ENCODE assay signal across 11 cellular contexts in the genomic region with DNA sequence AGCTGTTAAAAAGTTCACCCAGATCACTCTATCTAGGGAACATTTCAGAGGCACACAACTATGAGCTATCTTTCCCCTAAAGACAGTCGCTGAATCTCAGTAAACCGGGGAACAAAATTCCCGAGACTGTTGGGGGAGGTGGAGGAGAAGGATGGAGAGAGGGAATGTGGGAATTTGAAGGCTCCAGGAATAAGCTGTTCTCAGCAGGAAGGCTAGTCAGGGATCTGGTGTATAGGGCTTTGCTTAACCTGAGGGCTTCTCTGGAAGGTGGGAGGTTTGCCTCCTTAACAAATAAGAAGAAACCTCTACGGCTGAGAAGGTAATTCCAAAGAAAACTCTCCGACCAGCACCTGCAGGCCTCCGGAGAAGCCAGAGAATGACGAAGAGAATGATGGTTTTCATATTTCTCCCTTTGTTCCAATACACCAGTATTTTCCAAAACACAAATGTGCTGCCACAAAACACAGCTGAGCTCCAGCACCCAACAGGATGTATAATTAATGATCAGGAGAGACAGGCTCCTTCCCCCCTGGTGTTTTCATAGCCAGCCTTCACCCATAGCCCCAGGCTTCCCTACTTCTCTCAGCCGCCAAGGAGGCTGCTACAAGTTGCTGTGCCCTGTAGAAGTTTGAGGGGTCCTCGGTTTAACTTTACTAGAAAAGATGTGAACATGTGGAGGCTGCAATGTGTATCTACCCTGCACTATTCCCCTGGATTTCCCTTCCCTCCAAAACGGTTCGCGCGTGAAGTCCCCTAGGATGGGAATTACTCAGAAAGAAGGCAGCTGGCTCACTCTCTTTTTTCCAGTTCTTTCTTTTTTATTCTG. TPM values are rescaled to one million over a fixed set of nuclear protein-coding genes. Genes with fewer than 3 reads are reported as not detected.
DNase-seq lines count a peak whose midpoint lies in the region; ATAC-seq and TF ChIP-seq lines count a peak whose summit lies in the region.
"Had no signal": no experiment of that assay in that cellular context is flagged by ENCODE, and none has a peak within 500 bp of the region (broad histone marks: within the 10 kb centered on the region; RNA-seq: fewer than 3 reads in every experiment).

No MANE protein-coding gene starts in this region.

- ATAC-seq in gastrocnemius medialis (no peak), HG03469 (IDR thresholded peaks at IDR 0.05; ENCODE audit: unreplicated experiment) (no peak), esophagus mucosa (no peak)

- H3K27me3 ChIP-seq in gastrocnemius medialis, result no peaks in the 10 kb centered on the region

- DNase-seq in ELR (ENCODE audit: low read depth) (peak; percentile 55), RPMI7951 (ENCODE audit: low read depth) (peak; percentile 55), fibroblast of villous mesenchyme (ENCODE audit: low read depth) (no peak), gastrocnemius medialis (no peak), dermis blood vessel endothelial cell (no peak), NCI-H2029 treated with DMSO at 0.1 percent for 48 hours (lab: John Stamatoyannopoulos, UW) (no peak)
- DNase-seq: activated naive CD4-positive, alpha-beta T cell treated with anti-CD3 and anti-CD28 coated beads, Interleukin-2, amount 50 U/mL, for 16 hours; NCI-H446 treated with DMSO at 0.1 percent for 48 hours; stimulated activated naive CD4-positive, alpha-beta T cell had no signal

- H3K4me3 ChIP-seq in fibroblast of villous mesenchyme (ENCODE audit: low read depth, low read length) (peak overlapping the region; percentile 66), gastrocnemius medialis (peak overlapping the region; percentile 75 to 84 (median 78))

- intact Hi-C loops in gastrocnemius medialis (cut with DNase I; ENCODE audit: low total_unique reads), result loop anchor here (5.0 kb wide), 1 partner anchor 88 kb away; no protein-coding TSS in a partner anchor

- no peaks in the 10 kb centered on the region for H3K36me3 ChIP-seq in gastrocnemius medialis

- H3K4me1 ChIP-seq in gastrocnemius medialis, result peaks cover 39 to 44% of the 10 kb centered on the region in 2 donors

- TF ChIP-seq CTCF in fibroblast of villous mesenchyme (IDR thresholded peaks at IDR 0.05; ENCODE audit: insufficient read depth, low read depth, low read length), result no peak
- TF ChIP-seq CTCF in gastrocnemius medialis (IDR thresholded peaks at IDR 0.05 in 4 of 5, conservative IDR thresholded peaks at IDR 0.05 in 1 of 5), result no peak

- TF ChIP-seq POLR2A in gastrocnemius medialis (IDR thresholded peaks at IDR 0.05), result peak in 1 of 2 donors; percentile 3

- in situ Hi-C loops in gastrocnemius medialis (cut with MboI; ENCODE audit: low sequenced_read_pairs in 4 of 4), result no loop called here

- peak overlapping the region; percentile 77 to 90 (median 88) for H3K27ac ChIP-seq in gastrocnemius medialis

- no peaks in the 10 kb centered on the region for H3K9me3 ChIP-seq in gastrocnemius medialis

RNA-seq across cellular contexts. Expression of gene KCNMA1, which starts 2.0 kb away (rescaled TPM):
- total RNA-seq in RPMI7951 (2014; rRNA removed; shearing (Covaris generic)), result 33.7 and 47.7 TPM in 2 replicates
- total RNA-seq in fibroblast of villous mesenchyme (11.0 and 36.7 TPM in 2 replicates), gastrocnemius medialis (10 to 100 TPM; 66.8 to 96.5 (median 78.9) TPM), dermis blood vessel endothelial cell (under 0.01 and 0.05 TPM in 2 replicates), esophagus mucosa (5.4 TPM)

Comparison
In these comparisons a context has a peak if more than half of its experiments do, and no peak if none do; other contexts are left out.
1. DNase-seq: peak in ELR (single experiment) and RPMI7951 (single experiment); none in fibroblast of villous mesenchyme (single experiment), gastrocnemius medialis (0 of 2), dermis blood vessel endothelial cell (single experiment) and NCI-H2029 treated with DMSO at 0.1 percent for 48 hours (single experiment).